In genomic region chr16:46690281-46691178, GRCh38 we compare ENCODE assay signal across 8 cellular contexts. TPM values are rescaled to one million over a fixed set of nuclear protein-coding genes. Genes with fewer than 3 reads are reported as not detected.
A peak's percentile ranks its signal among the peaks of the same experiment; 100 is the strongest.
DNase-seq lines count a peak whose midpoint lies in the region; ATAC-seq and TF ChIP-seq lines count a peak whose summit lies in the region.

No MANE protein-coding gene starts in this region.

- DNase-seq in EL (peak; percentile 23), NT2/D1 (ENCODE audit: low read depth, low spot score) (no peak), GDM1 (lab: John Stamatoyannopoulos, UW) (no peak), SKM-1 treated with dmso at 0.1 percent for 144 hours (lab: John Stamatoyannopoulos, UW; ENCODE audit: unreplicated experiment) (no peak)
- no peak for DNase-seq in activated CD8-positive, alpha-beta memory T cell treated with anti-CD3 and anti-CD28 coated beads, Interleukin-2, amount 50 U/mL, for 48 hours

- peak overlapping the region; percentile 63 for H2AFZ ChIP-seq in parathyroid adenoma

- H3K9ac ChIP-seq in NT2/D1 (ENCODE audit: insufficient read length, low read depth), result peak overlapping the region; percentile 97
- no peak overlapping the region for H3K9ac ChIP-seq in parathyroid adenoma

- TF ChIP-seq CTCF in parathyroid adenoma (IDR thresholded peaks at IDR 0.05), result no peak

- H3K27me3 ChIP-seq in NT2/D1 (ENCODE audit: insufficient read depth, insufficient read length) (no peaks in the 10 kb centered on the region), esophagus (ENCODE audit: control insufficient read depth in 1 of 2, insufficient read depth in 2 of 2, low read length in 2 of 2) (no peaks in the 10 kb centered on the region), parathyroid adenoma (ENCODE audit: control insufficient read depth, insufficient read depth, low read length) (no peaks in the 10 kb centered on the region)

- peak overlapping the region; percentile 74 for H3K4me2 ChIP-seq in parathyroid adenoma (ENCODE audit: low read length)

- peaks cover 24% of the 10 kb centered on the region for H3K79me2 ChIP-seq in parathyroid adenoma

- no peak for ATAC-seq in GM18519 (IDR thresholded peaks at IDR 0.05; ENCODE audit: low FRiP score, unreplicated experiment)

- peaks cover 47% of the 10 kb centered on the region for H3K36me3 ChIP-seq in NT2/D1 (ENCODE audit: insufficient read depth, insufficient read length, low read length)
- no peaks in the 10 kb centered on the region for H3K36me3 ChIP-seq in esophagus (ENCODE audit: control insufficient read depth in 2 of 2, insufficient read depth in 2 of 2, low read length in 1 of 2)
- H3K36me3 ChIP-seq in parathyroid adenoma (ENCODE audit: control insufficient read depth, insufficient read depth, low read length), result no peaks in the 10 kb centered on the region

- no peaks in the 10 kb centered on the region for H3K4me1 ChIP-seq in NT2/D1 (ENCODE audit: insufficient read depth, insufficient read length)
- H3K4me1 ChIP-seq in esophagus (ENCODE audit: control insufficient read depth in 2 of 2, insufficient read depth in 2 of 2, low read length in 1 of 2), result peaks cover 5 to 7% of the 10 kb centered on the region in 2 donors
- peaks cover 18% of the 10 kb centered on the region for H3K4me1 ChIP-seq in parathyroid adenoma

- H3K4me3 ChIP-seq in NT2/D1 (ENCODE audit: insufficient read length, low read depth), result peak overlapping the region; percentile 95
- peak overlapping the region; percentile 89 to 91 for H3K4me3 ChIP-seq in esophagus (ENCODE audit: low read depth in 1 of 2, low read length in 2 of 2)
- peak overlapping the region; percentile 96 for H3K4me3 ChIP-seq in parathyroid adenoma (ENCODE audit: low read depth, low read length)

- WGBS in esophagus, 2 donors, result 13% methylated on average over 21 of the region's 21 CpGs

- no peaks in the 10 kb centered on the region for H3K9me3 ChIP-seq in NT2/D1 (ENCODE audit: insufficient read depth, low read length)
- H3K9me3 ChIP-seq in esophagus (ENCODE audit: control insufficient read depth in 2 of 2, insufficient read depth in 1 of 2, low read depth in 1 of 2, low read length in 1 of 2), result no peaks in the 10 kb centered on the region
- H3K9me3 ChIP-seq in parathyroid adenoma (ENCODE audit: control insufficient read depth, low read length), result no peaks in the 10 kb centered on the region

- H3K27ac ChIP-seq in esophagus (ENCODE audit: low read depth in 2 of 2, low read length in 1 of 2) (peak overlapping the region; percentile 94 to 99), parathyroid adenoma (peak overlapping the region; percentile 90)

RNA-seq across cellular contexts. Expression of gene ORC6, which starts 1.1 kb away (rescaled TPM):
- 1 to 10 TPM; 7.7 to 9.0 TPM for polyA plus RNA-seq in esophagus

RNA-seq across cellular contexts. Expression of gene VPS35, which starts 1.6 kb away (rescaled TPM):
- 10 to 100 TPM; 17.4 to 35.3 TPM for polyA plus RNA-seq in esophagus

RNA-seq across cellular contexts. Expression of gene MYLK3, which starts 57.6 kb away (rescaled TPM):
- under 1 TPM; 0.04 to 0.08 TPM for polyA plus RNA-seq in esophagus
